ENCODE assay signal across 1 cellular context in the genomic region with DNA sequence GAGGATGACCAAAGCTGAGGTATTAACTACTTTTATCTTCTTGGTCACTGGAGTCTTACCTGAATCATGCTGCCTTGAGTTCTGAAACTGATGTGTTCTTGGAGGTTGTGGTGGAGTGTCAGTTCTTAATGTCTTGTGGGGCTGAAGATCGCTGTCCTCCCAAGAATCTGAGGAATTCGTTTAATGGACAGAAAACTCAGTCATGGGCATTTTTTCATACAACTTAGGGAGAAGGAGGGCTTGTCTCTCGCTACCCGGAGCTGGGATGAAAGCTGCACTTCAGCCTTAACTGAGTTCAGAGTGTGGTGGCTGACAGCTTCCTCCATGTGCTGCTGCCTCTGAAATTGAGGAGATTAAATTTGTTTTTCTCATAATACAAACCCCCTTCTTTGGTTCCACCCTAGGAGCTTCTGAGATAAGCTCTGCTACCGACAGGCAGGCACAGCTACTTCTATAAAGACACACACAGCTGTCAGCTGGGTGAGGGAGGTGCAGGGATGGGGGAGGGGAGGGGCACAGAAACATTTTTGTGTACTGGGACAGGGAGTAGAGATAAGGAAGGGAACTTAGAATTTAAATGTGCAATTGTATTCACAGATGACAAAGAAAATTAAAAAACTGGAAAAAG.
TF ChIP-seq lines count a peak whose summit lies in the region.

No MANE protein-coding gene starts in this region.

TF ChIP-seq in IMR-90, 13 proteins besides CTCF, POLR2A, EP300 and RAD21 (continued from another document):
- no peak for TF ChIP-seq BHLHE40 (IDR thresholded peaks at IDR 0.05; ENCODE audit: low read depth, low read length)
- TF ChIP-seq MAZ (IDR thresholded peaks at IDR 0.05; ENCODE audit: borderline replicate concordance, low read depth, low read length): no peak
- no peak for TF ChIP-seq RCOR1 (IDR thresholded peaks at IDR 0.05; ENCODE audit: insufficient replicate concordance, low read length)
- TF ChIP-seq MAFK (IDR thresholded peaks at IDR 0.05; ENCODE audit: low read depth, low read length): no peak
